13 cellular contexts compared by ENCODE assay signal in the genomic region with DNA sequence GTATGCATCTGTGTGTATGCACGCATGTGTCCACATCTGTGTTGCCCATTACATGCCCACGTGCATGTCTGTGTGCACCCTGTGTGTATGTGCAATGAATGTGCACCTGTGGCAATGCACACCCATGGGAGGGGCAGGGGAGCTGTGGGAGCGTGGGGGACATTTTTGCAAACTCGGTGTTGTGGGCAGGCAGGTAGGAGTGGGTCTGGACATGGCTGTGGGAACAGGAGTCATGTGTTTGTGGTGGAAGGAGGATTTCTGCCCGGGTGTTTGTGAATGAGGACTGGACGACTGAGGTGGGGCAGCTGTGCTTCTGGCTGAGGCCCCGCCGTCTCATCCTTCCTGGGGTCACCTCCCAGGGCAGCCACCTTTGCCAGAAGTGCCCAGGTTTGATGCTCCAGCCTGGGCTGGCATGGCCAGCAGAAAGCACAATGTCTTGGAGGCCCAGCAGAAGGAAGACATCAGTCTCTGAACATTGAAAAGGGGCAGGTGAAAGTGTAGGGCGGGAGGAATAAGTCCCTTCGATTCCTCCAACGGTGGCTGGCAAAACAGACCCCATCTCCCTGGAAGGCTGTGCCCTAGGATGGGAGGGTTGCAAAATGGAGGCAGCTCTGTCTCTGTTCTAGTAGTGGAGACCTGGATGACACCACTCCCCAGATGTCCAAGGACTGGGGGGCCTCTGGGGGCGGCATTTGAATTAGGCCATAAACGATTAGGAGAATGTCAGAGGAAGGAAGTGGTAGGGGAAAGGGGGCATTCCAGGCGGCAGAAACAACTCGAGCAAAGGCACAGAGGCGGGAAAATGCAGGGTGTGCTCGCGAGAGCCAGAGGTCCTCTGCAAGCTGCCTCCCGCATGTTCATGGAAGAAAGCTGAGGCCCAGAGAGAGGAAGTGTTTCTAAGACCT. TPM values are rescaled to one million over a fixed set of nuclear protein-coding genes. Genes with fewer than 3 reads are reported as not detected.
A peak's percentile ranks its signal among the peaks of the same experiment; 100 is the strongest.
DNase-seq lines count a peak whose midpoint lies in the region; ATAC-seq and TF ChIP-seq lines count a peak whose summit lies in the region.
"Had no signal": no experiment of that assay in that cellular context is flagged by ENCODE, and none has a peak within 500 bp of the region (broad histone marks: within the 10 kb centered on the region; RNA-seq: fewer than 3 reads in every experiment).

No MANE protein-coding gene starts in this region.

- POLR2A ChIA-PET in activated CD4-positive, alpha-beta T cell treated with anti-CD3 and anti-CD28 coated beads, Interleukin-2, amount 10 ng/mL, durations not matched to agents 7 days and 5 days (lab: Charles Lee), result interaction anchor here (0.5 to 0.8 kb wide), 2 partner anchors 19 to 166 kb away, joined by 3 read pairs; partner anchors contain the start of gene ARMC12
- POLR2A ChIA-PET in T-cell (lab: Charles Lee), result interaction anchor here in 1 of 2 donors (0.7 kb wide), 1 partner anchor 11 kb away, joined by 3 read pairs; no protein-coding TSS in a partner anchor

- H3K4me3 Mint-ChIP-seq in activated CD4-positive, alpha-beta T cell treated with anti-CD3 and anti-CD28 coated beads, Interleukin-2, amount 10 ng/mL, durations not matched to agents 7 days and 5 days, result peak overlapping the region; percentile 9
- peak overlapping the region in 2 of 3 donors; percentile 17 to 75 for H3K4me3 Mint-ChIP-seq in T-cell
- H3K4me3 Mint-ChIP-seq in glutamatergic neuron (ENCODE audit: unreplicated experiment), result no peak overlapping the region

- H3K4me1 Mint-ChIP-seq in activated CD4-positive, alpha-beta T cell treated with anti-CD3 and anti-CD28 coated beads, Interleukin-2, amount 10 ng/mL, durations not matched to agents 7 days and 5 days, result peaks cover 58% of the 10 kb centered on the region
- peaks cover 68 to 76% (median 73%) of the 10 kb centered on the region in 3 donors for H3K4me1 Mint-ChIP-seq in T-cell
- H3K4me1 Mint-ChIP-seq in glutamatergic neuron (ENCODE audit: low read depth, unreplicated experiment), result peaks cover 43% of the 10 kb centered on the region

- no peaks in the 10 kb centered on the region for H3K27me3 Mint-ChIP-seq in activated CD4-positive, alpha-beta T cell treated with anti-CD3 and anti-CD28 coated beads, Interleukin-2, amount 10 ng/mL, durations not matched to agents 7 days and 5 days
- H3K27me3 Mint-ChIP-seq in T-cell (no peaks in the 10 kb centered on the region), glutamatergic neuron (ENCODE audit: unreplicated experiment) (peaks cover 2% of the 10 kb centered on the region)

- peak overlapping the region; percentile 88 for H3K27ac Mint-ChIP-seq in activated CD4-positive, alpha-beta T cell treated with anti-CD3 and anti-CD28 coated beads, Interleukin-2, amount 10 ng/mL, durations not matched to agents 7 days and 5 days
- H3K27ac Mint-ChIP-seq in T-cell (peak overlapping the region; percentile 88 to 92), glutamatergic neuron (ENCODE audit: unreplicated experiment) (peak overlapping the region; percentile 38)

- DNase-seq in activated CD4-positive, alpha-beta T cell treated with anti-CD3 and anti-CD28 coated beads, Interleukin-2, amount 10 ng/mL, durations not matched to agents 7 days and 5 days, result no peak
- DNase-seq in activated CD4-positive, alpha-beta T cell treated with anti-CD3 and anti-CD28 coated beads for 48 hours, result no peak
- DNase-seq in T-cell (no peak), glutamatergic neuron (no peak), substantia nigra (lab: John Stamatoyannopoulos, UW) (no peak), NCI-H2029 (lab: John Stamatoyannopoulos, UW) (no peak), foreskin fibroblast (no peak), NCI-H446 treated with DMSO at 0.1 percent for 48 hours (lab: John Stamatoyannopoulos, UW) (no peak)
- DNase-seq: activated CD4-positive, CD25-positive, alpha-beta regulatory T cell treated with anti-CD3 and anti-CD28 coated beads, Interleukin-2, amount 50 U/mL, for 72 hours; central memory CD4-positive, alpha-beta T cell; heart right ventricle; MG63 had no signal

- TF ChIP-seq CTCF in glutamatergic neuron (IDR thresholded peaks at IDR 0.05; ENCODE audit: partially characterized antibody, unreplicated experiment) (no peak), foreskin fibroblast (IDR thresholded peaks at IDR 0.05; ENCODE audit: low read depth, low read length) (no peak)

- ATAC-seq in T-cell (replicated peaks in 1 of 4), result no peak
- ATAC-seq: heart right ventricle had no signal

- peaks cover 4% of the 10 kb centered on the region for H3K36me3 Mint-ChIP-seq in activated CD4-positive, alpha-beta T cell treated with anti-CD3 and anti-CD28 coated beads, Interleukin-2, amount 10 ng/mL, durations not matched to agents 7 days and 5 days (ENCODE audit: low read depth)
- no peaks in the 10 kb centered on the region for H3K36me3 Mint-ChIP-seq in T-cell
- H3K36me3 Mint-ChIP-seq in glutamatergic neuron (ENCODE audit: unreplicated experiment), result no peaks in the 10 kb centered on the region

- no peak overlapping the region for H3K4me3 ChIP-seq in foreskin fibroblast (ENCODE audit: low read depth in 1 of 2, low read length in 2 of 2)
- H3K4me3 ChIP-seq: heart right ventricle, MG63 had no signal

- CTCF ChIA-PET in activated CD4-positive, alpha-beta T cell treated with anti-CD3 and anti-CD28 coated beads, Interleukin-2, amount 10 ng/mL, durations not matched to agents 7 days and 5 days (lab: Charles Lee), result interaction anchor here (0.6 to 1.9 kb wide), 5 partner anchors 9 to 195 kb away, joined by 3 to 7 read pairs (median 4); no protein-coding TSS in a partner anchor
- CTCF ChIA-PET in T-cell (lab: Charles Lee), result no interaction called here

- no peaks in the 10 kb centered on the region for H3K9me3 Mint-ChIP-seq in activated CD4-positive, alpha-beta T cell treated with anti-CD3 and anti-CD28 coated beads, Interleukin-2, amount 10 ng/mL, durations not matched to agents 7 days and 5 days
- H3K9me3 Mint-ChIP-seq in T-cell (no peaks in the 10 kb centered on the region), glutamatergic neuron (ENCODE audit: unreplicated experiment) (no peaks in the 10 kb centered on the region)

- peak overlapping the region; percentile 78 for H3K27ac ChIP-seq in substantia nigra (ENCODE audit: low read depth, low read length, poor library complexity, severe bottlenecking)

RNA-seq across cellular contexts. Expression of gene ARMC12, which starts 19.1 kb away (rescaled TPM):
- total RNA-seq in activated CD4-positive, alpha-beta T cell treated with anti-CD3 and anti-CD28 coated beads, Interleukin-2, amount 10 ng/mL, durations not matched to agents 7 days and 5 days, result 1 to 10 TPM; 1.2 to 1.6 TPM
- 1 to 10 TPM in 2 of 5 donors, under 1 TPM in 3; 0.63 to 1.8 (median 0.90) TPM for total RNA-seq in T-cell
- 2.6 TPM for total RNA-seq in glutamatergic neuron (ENCODE audit: unreplicated experiment)

RNA-seq across cellular contexts. Expression of gene FKBP5, which starts 29.0 kb away (rescaled TPM):
- 100 to 1,000 TPM in 1 of 2 experiments, 10 to 100 TPM in 1; 94.2 to 100 TPM for total RNA-seq in activated CD4-positive, alpha-beta T cell treated with anti-CD3 and anti-CD28 coated beads, Interleukin-2, amount 10 ng/mL, durations not matched to agents 7 days and 5 days
- total RNA-seq in T-cell, result 100 to 1,000 TPM in 1 of 5 donors, 10 to 100 TPM in 4; 61.4 to 130 (median 63.9) TPM
- total RNA-seq in glutamatergic neuron (ENCODE audit: unreplicated experiment), result 10.6 TPM

RNA-seq across cellular contexts. Expression of gene CLPSL2, which starts 58.7 kb away (rescaled TPM):
- total RNA-seq in activated CD4-positive, alpha-beta T cell treated with anti-CD3 and anti-CD28 coated beads, Interleukin-2, amount 10 ng/mL, durations not matched to agents 7 days and 5 days, result not detected
- total RNA-seq in T-cell, result not detected
- total RNA-seq in glutamatergic neuron (ENCODE audit: unreplicated experiment), result not detected
- total RNA-seq: heart right ventricle, myocyte had no signal

Comparison
In these comparisons a context has a peak if more than half of its experiments do, and no peak if none do; other contexts are left out.
1. H3K27ac Mint-ChIP-seq: peak in every context shown above with its lines; median percentile 90 in T-cell; 88 in activated CD4-positive, alpha-beta T cell treated with anti-CD3 and anti-CD28 coated beads, Interleukin-2, amount 10 ng/mL, durations not matched to agents 7 days and 5 days; 38 in glutamatergic neuron.